15 cellular contexts compared by ENCODE assay signal in the genomic region with DNA sequence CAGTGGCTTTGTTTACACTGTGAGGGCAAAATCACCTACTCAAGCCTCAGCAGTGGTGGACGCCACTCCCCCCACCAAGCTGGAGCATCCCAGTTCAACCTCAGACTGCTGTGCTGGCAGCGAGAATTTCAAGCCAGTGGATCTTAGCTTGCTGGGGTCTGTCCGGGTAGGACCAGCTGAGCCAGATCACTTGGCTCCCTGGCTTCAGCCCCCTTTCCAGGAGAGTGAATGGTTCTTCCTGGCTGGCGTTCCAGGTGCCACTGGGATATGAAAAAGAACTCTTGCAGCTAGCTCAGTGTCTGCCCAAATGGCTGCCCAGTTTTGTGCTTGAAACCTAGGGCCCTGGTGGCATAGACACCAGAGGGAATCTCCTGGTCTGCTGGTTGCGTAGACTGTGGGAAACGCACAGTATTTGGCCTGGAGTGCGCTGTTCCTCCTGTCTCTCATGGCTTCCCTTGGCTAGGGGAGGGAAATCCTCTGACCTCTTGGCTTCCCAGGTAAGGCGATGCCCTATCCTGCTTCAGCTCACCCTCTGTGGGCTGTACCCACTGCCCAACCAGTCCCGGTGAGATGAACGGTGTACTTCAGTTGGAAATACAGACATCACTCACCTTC.
A peak's percentile ranks its signal among the peaks of the same experiment; 100 is the strongest.
DNase-seq lines count a peak whose midpoint lies in the region; ATAC-seq and TF ChIP-seq lines count a peak whose summit lies in the region.
"Had no signal": no experiment of that assay in that cellular context is flagged by ENCODE, and none has a peak within 500 bp of the region (broad histone marks: within the 10 kb centered on the region; RNA-seq: fewer than 3 reads in every experiment).

No MANE protein-coding gene starts in this region.

- H3K36me3 Mint-ChIP-seq in nephron progenitor cell (ENCODE audit: low read depth): peaks cover 17% of the 10 kb centered on the region
- H3K36me3 Mint-ChIP-seq: CD4-positive, alpha-beta memory T cell had no signal

- H3K4me1 Mint-ChIP-seq in nephron progenitor cell: no peaks in the 10 kb centered on the region
- H3K4me1 Mint-ChIP-seq: CD4-positive, alpha-beta memory T cell had no signal

- 87% methylated on average over 10 of the region's 10 CpGs for WGBS in right cardiac atrium

- H3K27me3 Mint-ChIP-seq in nephron progenitor cell (ENCODE audit: low read depth, poor library complexity): no peaks in the 10 kb centered on the region
- H3K27me3 Mint-ChIP-seq: CD4-positive, alpha-beta memory T cell had no signal

- H3K4me3 Mint-ChIP-seq in nephron progenitor cell: no peak overlapping the region
- H3K4me3 Mint-ChIP-seq: CD4-positive, alpha-beta memory T cell; HFFc6 had no signal

- ATAC-seq in right cardiac atrium: no peak

- H3K9me3 ChIP-seq in right cardiac atrium (ENCODE audit: control insufficient read depth, low read length): no peaks in the 10 kb centered on the region
- no peaks in the 10 kb centered on the region for H3K9me3 ChIP-seq in right atrium auricular region
- H3K9me3 ChIP-seq: HAP-1 had no signal

- peak overlapping the region; percentile 71 for H3K27ac Mint-ChIP-seq in nephron progenitor cell
- H3K27ac Mint-ChIP-seq: CD4-positive, alpha-beta memory T cell; HFFc6 had no signal

- H3K36me3 ChIP-seq in right atrium auricular region: no peaks in the 10 kb centered on the region
- H3K36me3 ChIP-seq: HAP-1 had no signal

- H3K4me3 ChIP-seq in right cardiac atrium (ENCODE audit: low read length): no peak overlapping the region
- no peak overlapping the region for H3K4me3 ChIP-seq in right atrium auricular region
- no peak overlapping the region for H3K4me3 ChIP-seq in dorsolateral prefrontal cortex
- H3K4me3 ChIP-seq: HAP-1 had no signal

- DNase-seq in right cardiac atrium: peak in 2 of 3 donors; percentile 12 to 22
- DNase-seq in right atrium auricular region (ENCODE audit: low spot score): no peak
- DNase-seq in nephron progenitor cell: no peak
- peak; percentile 72 for DNase-seq in posterior vena cava (ENCODE audit: low spot score)
- no peak for DNase-seq in NCI-H1694 (lab: John Stamatoyannopoulos, UW)
- DNase-seq in dorsolateral prefrontal cortex: no peak
- DNase-seq: C1 segment of cervical spinal cord; Calu3; CD4-positive, alpha-beta memory T cell; COR-L47; DMS79 treated with DMSO at 0.1 percent for 48 hours; GF-D8; GOT3; HFFc6 had no signal

- H3K27ac ChIP-seq in right cardiac atrium (ENCODE audit: low read length): no peak overlapping the region
- H3K27ac ChIP-seq in right atrium auricular region: no peak overlapping the region
- H3K27ac ChIP-seq in dorsolateral prefrontal cortex: no peak overlapping the region

- intact Hi-C loops in right cardiac atrium (cut with DNase I) (no loop called here), posterior vena cava (cut with DNase I) (no loop called here), dorsolateral prefrontal cortex (cut with DNase I) (no loop called here)

- TF ChIP-seq CTCF in right atrium auricular region (IDR thresholded peaks at IDR 0.05) (no peak), nephron progenitor cell (IDR thresholded peaks at IDR 0.05) (no peak), dorsolateral prefrontal cortex (IDR thresholded peaks at IDR 0.05 in 54 of 56, conservative IDR thresholded peaks at IDR 0.05 in 2 of 56; ENCODE audit: low read depth in 1 of 56, partially characterized antibody in 56 of 56) (no peak)

- H3K4me1 ChIP-seq in right cardiac atrium (ENCODE audit: control insufficient read depth, insufficient read depth, low read length) (no peaks in the 10 kb centered on the region), right atrium auricular region (no peaks in the 10 kb centered on the region)
- H3K4me1 ChIP-seq: HAP-1 had no signal

- peaks cover 9% of the 10 kb centered on the region for H3K9me3 Mint-ChIP-seq in nephron progenitor cell

- H3K27me3 ChIP-seq in right cardiac atrium (ENCODE audit: control insufficient read depth, insufficient read depth) (no peaks in the 10 kb centered on the region), right atrium auricular region (no peaks in the 10 kb centered on the region), dorsolateral prefrontal cortex (no peaks in the 10 kb centered on the region)

Comparison
In these comparisons a context has a peak if more than half of its experiments do, and no peak if none do; other contexts are left out.
1. DNase-seq: peak in right cardiac atrium (2 of 3) and posterior vena cava (single experiment); none in right atrium auricular region (single experiment), nephron progenitor cell (single experiment), NCI-H1694 (single experiment) and dorsolateral prefrontal cortex (0 of 10).